Comparison of ENCODE assay signal across 12 cellular contexts in genomic region chr3:123782488-123782887, GRCh38.
"Had no signal": no experiment of that assay in that cellular context is flagged by ENCODE, and none has a peak within 500 bp of the region (broad histone marks: within the 10 kb centered on the region; RNA-seq: fewer than 3 reads in every experiment).

No MANE protein-coding gene starts in this region.

- H3K4me3 ChIP-seq: ovary had no signal

- H3K36me3 ChIP-seq: ovary had no signal

- DNase-seq: activated CD4-positive, alpha-beta T cell treated with anti-CD3 and anti-CD28 coated beads, Interleukin-2, amount 50 U/mL, for 4 hours; activated CD8-positive, alpha-beta memory T cell treated with anti-CD3 and anti-CD28 coated beads, Interleukin-2, amount 10 ng/mL, durations not matched to agents 7 days and 5 days; activated effector memory CD4-positive, alpha-beta T cell treated with Interleukin-2 at 50 U/mL for 16 hours; activated T-cell treated with anti-CD3 and anti-CD28 coated beads, Interleukin-2, amount 50 U/mL, for 24 hours; amygdala; cerebellar nuclear complex; dermis blood vessel endothelial cell; endodermal cell; islet precursor cell; ovary had no signal

- H3K27ac ChIP-seq: ovary had no signal

- H3K9me3 ChIP-seq: ovary had no signal

- H3K27me3 ChIP-seq: ovary had no signal

- ATAC-seq: activated CD8-positive, alpha-beta memory T cell treated with anti-CD3 and anti-CD28 coated beads, Interleukin-2, amount 10 ng/mL, durations not matched to agents 7 days and 5 days; activated naive CD4-positive, alpha-beta T cell treated with anti-CD3 and anti-CD28 coated beads, Interleukin-2, amount 50 U/mL, for 72 hours; esophagus mucosa had no signal
